In genomic region chr11:47269002-47269828, GRCh38 we compare ENCODE assay signal across 1 cellular context.
TF ChIP-seq lines count a peak whose summit lies in the region.

No MANE protein-coding gene starts in this region.

TF ChIP-seq in HEK293, 187 proteins besides CTCF, POLR2A, EP300 and RAD21 (continued from another document and continues in another):
- TF ChIP-seq HIC1 (tag by site-specific recombination; IDR thresholded peaks at IDR 0.05) (no peak), ZBTB26 (tag by site-specific recombination; optimal IDR thresholded peaks at IDR 0.05) (peak; percentile 78), ZFP69B (tag by site-specific recombination; IDR thresholded peaks at IDR 0.05) (no peak; the same call in 1 of the 2 replicates), ZNF169 (tag by site-specific recombination; IDR thresholded peaks at IDR 0.05) (no peak), ZNF548 (tag by site-specific recombination; IDR thresholded peaks at IDR 0.05) (no peak), ZNF26 (tag by site-specific recombination; IDR thresholded peaks at IDR 0.05) (no peak), HOXA7 (CRISPR knock-in tag; IDR thresholded peaks at IDR 0.05; ENCODE audit: borderline replicate concordance) (no peak), KLF16 (tag by site-specific recombination; IDR thresholded peaks at IDR 0.05) (no peak), SP7 (tag by site-specific recombination; IDR thresholded peaks at IDR 0.05) (peak; percentile 55; the same call in 1 of the 2 replicates), ZNF221 (tag by site-specific recombination; IDR thresholded peaks at IDR 0.05; ENCODE audit: borderline replicate concordance) (no peak), HOXC10 (CRISPR knock-in tag; IDR thresholded peaks at IDR 0.05) (no peak), ZNF202 (tag by site-specific recombination; IDR thresholded peaks at IDR 0.05; ENCODE audit: borderline replicate concordance) (no peak), ZNF510 (tag by site-specific recombination; IDR thresholded peaks at IDR 0.05; ENCODE audit: insufficient replicate concordance) (no peak), ZFP3 (tag by site-specific recombination; IDR thresholded peaks at IDR 0.05; ENCODE audit: low read depth) (no peak), ZNF10 (tag by site-specific recombination; IDR thresholded peaks at IDR 0.05) (0 out of 2 replicates have a peak, but pooled peaks have one; percentile 64), ZBTB49 (tag by site-specific recombination; IDR thresholded peaks at IDR 0.05; ENCODE audit: low read depth) (no peak), ZNF768 (tag by site-specific recombination; IDR thresholded peaks at IDR 0.05) (no peak), KLF17 (tag by site-specific recombination; IDR thresholded peaks at IDR 0.05) (peak; percentile 33; the same call in 1 of the 2 replicates), PRDM6 (tag by site-specific recombination; IDR thresholded peaks at IDR 0.05) (peak; percentile 51; the same call in 1 of the 2 replicates), ZNF350 (tag by site-specific recombination; IDR thresholded peaks at IDR 0.05) (no peak), ZNF529 (tag by site-specific recombination; IDR thresholded peaks at IDR 0.05; ENCODE audit: insufficient replicate concordance) (no peak), ZNF24 (tag by site-specific recombination; IDR thresholded peaks at IDR 0.05) (peak; percentile 26; the same call in 1 of the 2 replicates), ZNF114 (tag by site-specific recombination; IDR thresholded peaks at IDR 0.05) (no peak), ZNF677 (tag by site-specific recombination; IDR thresholded peaks at IDR 0.05) (no peak), KLF9 (tag by site-specific recombination; IDR thresholded peaks at IDR 0.05; ENCODE audit: low read depth) (peak; percentile 79), ZNF629 (tag by site-specific recombination; IDR thresholded peaks at IDR 0.05) (peak; percentile 46), ZNF747 (tag by site-specific recombination; IDR thresholded peaks at IDR 0.05) (no peak), ZSCAN4 (tag by site-specific recombination; IDR thresholded peaks at IDR 0.05) (peak; percentile 66), ZNF521 (tag by site-specific recombination; IDR thresholded peaks at IDR 0.05) (no peak), FEZF1 (tag by site-specific recombination; IDR thresholded peaks at IDR 0.05) (peak; percentile 50), ZNF146 (tag by site-specific recombination; IDR thresholded peaks at IDR 0.05) (no peak), ZNF223 (tag by site-specific recombination; IDR thresholded peaks at IDR 0.05) (no peak), ZNF2 (tag by site-specific recombination; IDR thresholded peaks at IDR 0.05) (no peak), MYNN (tag by site-specific recombination; IDR thresholded peaks at IDR 0.05; ENCODE audit: borderline replicate concordance) (no peak), BCL11B (tag by site-specific recombination; IDR thresholded peaks at IDR 0.05; ENCODE audit: low read depth) (no peak), ZNF266 (tag by site-specific recombination; IDR thresholded peaks at IDR 0.05; ENCODE audit: low read depth) (no peak), SCRT1 (tag by site-specific recombination; IDR thresholded peaks at IDR 0.05; ENCODE audit: borderline replicate concordance) (no peak), ZNF777 (tag by site-specific recombination; IDR thresholded peaks at IDR 0.05; ENCODE audit: borderline replicate concordance) (no peak), ZNF488 (tag by site-specific recombination; IDR thresholded peaks at IDR 0.05) (no peak), ZBTB48 (tag by site-specific recombination; IDR thresholded peaks at IDR 0.05) (0 out of 2 replicates have a peak, but pooled peaks have one; percentile 58), ZNF600 (tag by site-specific recombination; IDR thresholded peaks at IDR 0.05) (no peak), ZNF513 (tag by site-specific recombination; IDR thresholded peaks at IDR 0.05) (no peak), ZSCAN5A (tag by site-specific recombination; IDR thresholded peaks at IDR 0.05) (no peak), ZBTB44 (tag by site-specific recombination; IDR thresholded peaks at IDR 0.05) (no peak), ELK4 (IDR thresholded peaks at IDR 0.05; ENCODE audit: borderline replicate concordance, low read depth, low read length) (no peak), ZNF184 (tag by site-specific recombination; IDR thresholded peaks at IDR 0.05) (no peak), ZNF621 (tag by site-specific recombination; IDR thresholded peaks at IDR 0.05) (no peak)
